1 cellular context compared by ENCODE assay signal in the genomic region with DNA sequence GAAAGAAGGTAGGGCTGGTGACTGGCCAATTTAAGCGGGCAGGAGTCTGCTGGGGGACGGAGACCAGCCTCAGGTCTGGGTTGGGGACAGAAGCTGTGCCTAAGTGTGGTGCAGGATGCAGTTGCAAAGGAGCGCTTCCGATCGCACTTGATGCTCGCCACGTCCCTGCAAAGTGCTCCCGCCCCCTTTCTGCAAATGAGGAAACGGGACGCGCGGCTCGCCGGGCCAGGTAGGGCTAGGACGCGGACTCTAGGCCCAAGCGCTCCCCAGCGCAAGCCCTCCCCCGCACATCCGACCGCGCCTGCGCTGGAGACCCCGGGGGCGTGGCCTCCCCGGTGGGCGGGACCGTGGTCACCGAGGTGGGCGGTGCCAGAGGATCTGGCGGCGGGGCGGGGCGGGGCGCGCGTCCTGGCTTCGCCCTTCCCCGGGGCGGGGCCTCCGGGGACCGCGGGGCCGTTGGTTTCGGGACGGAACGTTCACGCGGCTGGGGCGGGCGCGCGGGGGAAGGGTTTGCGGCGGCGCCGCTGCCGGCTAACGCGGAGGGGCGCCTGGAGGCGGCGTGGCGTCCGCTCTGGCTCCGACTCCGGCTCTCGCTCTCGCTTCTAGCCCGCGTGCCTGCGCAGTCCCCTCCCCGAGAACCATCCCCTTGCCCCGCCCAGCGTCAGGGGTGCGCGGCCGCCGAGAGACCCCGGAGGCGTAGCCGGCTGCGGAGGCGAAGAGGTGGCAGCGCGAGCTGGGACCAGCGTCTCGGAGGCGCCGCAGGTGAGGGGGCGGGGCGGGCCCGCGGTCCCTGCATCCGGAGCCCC.
A peak's percentile ranks its signal among the peaks of the same experiment; 100 is the strongest.
TF ChIP-seq lines count a peak whose summit lies in the region.

A gene (plus strand): TSS at position 513 of the 806 bp plus-strand sequence. CDS start 12,446 bp downstream, outside the sequence.

TF ChIP-seq in HepG2, 621 proteins besides CTCF, POLR2A, EP300 and RAD21 (continued from another document and continues in another):
- TF ChIP-seq, protein P1, sequence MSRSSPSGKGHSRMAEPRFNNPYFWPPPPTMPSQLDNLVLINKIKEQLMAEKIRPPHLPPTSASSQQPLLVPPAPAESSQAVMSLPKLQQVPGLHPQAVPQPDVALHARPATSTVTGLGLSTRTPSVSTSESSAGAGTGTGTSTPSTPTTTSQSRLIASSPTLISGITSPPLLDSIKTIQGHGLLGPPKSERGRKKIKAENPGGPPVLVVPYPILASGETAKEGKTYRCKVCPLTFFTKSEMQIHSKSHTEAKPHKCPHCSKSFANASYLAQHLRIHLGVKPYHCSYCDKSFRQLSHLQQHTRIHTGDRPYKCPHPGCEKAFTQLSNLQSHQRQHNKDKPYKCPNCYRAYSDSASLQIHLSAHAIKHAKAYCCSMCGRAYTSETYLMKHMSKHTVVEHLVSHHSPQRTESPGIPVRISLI (CRISPR knock-in tag; IDR thresholded peaks at IDR 0.05; ENCODE audit: borderline replicate concordance), result no peak
- TF ChIP-seq, protein P2, sequence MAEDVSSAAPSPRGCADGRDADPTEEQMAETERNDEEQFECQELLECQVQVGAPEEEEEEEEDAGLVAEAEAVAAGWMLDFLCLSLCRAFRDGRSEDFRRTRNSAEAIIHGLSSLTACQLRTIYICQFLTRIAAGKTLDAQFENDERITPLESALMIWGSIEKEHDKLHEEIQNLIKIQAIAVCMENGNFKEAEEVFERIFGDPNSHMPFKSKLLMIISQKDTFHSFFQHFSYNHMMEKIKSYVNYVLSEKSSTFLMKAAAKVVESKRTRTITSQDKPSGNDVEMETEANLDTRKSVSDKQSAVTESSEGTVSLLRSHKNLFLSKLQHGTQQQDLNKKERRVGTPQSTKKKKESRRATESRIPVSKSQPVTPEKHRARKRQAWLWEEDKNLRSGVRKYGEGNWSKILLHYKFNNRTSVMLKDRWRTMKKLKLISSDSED (CRISPR knock-in tag; IDR thresholded peaks at IDR 0.05), result no peak
- TF ChIP-seq NFE2L2 (IDR thresholded peaks at IDR 0.05; ENCODE audit: low read length) (no peak), RARG (CRISPR knock-in tag; IDR thresholded peaks at IDR 0.05; ENCODE audit: low read depth) (no peak), KLF9 (CRISPR knock-in tag; IDR thresholded peaks at IDR 0.05; ENCODE audit: low read depth) (no peak), ZNF3 (CRISPR knock-in tag; IDR thresholded peaks at IDR 0.05) (no peak), TEAD2 (CRISPR knock-in tag; IDR thresholded peaks at IDR 0.05) (no peak), CREM (IDR thresholded peaks at IDR 0.05) (no peak), CREM (CRISPR knock-in tag; IDR thresholded peaks at IDR 0.05) (no peak; the same call in 1 of the 2 replicates), AHR (CRISPR knock-in tag; IDR thresholded peaks at IDR 0.05) (peak; percentile 76; the same call in 1 of the 2 replicates), AGO2 (optimal IDR thresholded peaks at IDR 0.05; ENCODE audit: low read depth, low read length) (no peak), ZFAT (CRISPR knock-in tag; conservative IDR thresholded peaks at IDR 0.05) (no peak), ATF1 (CRISPR knock-in tag; IDR thresholded peaks at IDR 0.05) (no peak), FOSL1 (CRISPR knock-in tag; IDR thresholded peaks at IDR 0.05; ENCODE audit: borderline replicate concordance) (no peak), FOXK2 (IDR thresholded peaks at IDR 0.05) (no peak), MED1 (CRISPR knock-in tag; IDR thresholded peaks at IDR 0.05) (peak; percentile 69), ATM (IDR thresholded peaks at IDR 0.05; ENCODE audit: borderline replicate concordance) (no peak), HOXD1 (CRISPR knock-in tag; IDR thresholded peaks at IDR 0.05) (no peak), THYN1 (CRISPR knock-in tag; IDR thresholded peaks at IDR 0.05; ENCODE audit: borderline replicate concordance, low read depth) (no peak)
- TF ChIP-seq, protein P3, sequence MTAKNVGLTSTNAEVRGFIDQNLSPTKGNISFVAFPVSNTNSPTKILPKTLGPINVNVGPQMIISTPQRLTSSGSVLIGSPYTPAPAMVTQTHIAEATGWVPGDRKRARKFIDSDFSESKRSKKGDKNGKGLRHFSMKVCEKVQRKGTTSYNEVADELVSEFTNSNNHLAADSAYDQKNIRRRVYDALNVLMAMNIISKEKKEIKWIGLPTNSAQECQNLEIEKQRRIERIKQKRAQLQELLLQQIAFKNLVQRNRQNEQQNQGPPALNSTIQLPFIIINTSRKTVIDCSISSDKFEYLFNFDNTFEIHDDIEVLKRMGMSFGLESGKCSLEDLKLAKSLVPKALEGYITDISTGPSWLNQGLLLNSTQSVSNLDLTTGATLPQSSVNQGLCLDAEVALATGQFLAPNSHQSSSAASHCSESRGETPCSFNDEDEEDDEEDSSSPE (CRISPR knock-in tag; IDR thresholded peaks at IDR 0.05), result peak; percentile 57
- TF ChIP-seq, protein P4, sequence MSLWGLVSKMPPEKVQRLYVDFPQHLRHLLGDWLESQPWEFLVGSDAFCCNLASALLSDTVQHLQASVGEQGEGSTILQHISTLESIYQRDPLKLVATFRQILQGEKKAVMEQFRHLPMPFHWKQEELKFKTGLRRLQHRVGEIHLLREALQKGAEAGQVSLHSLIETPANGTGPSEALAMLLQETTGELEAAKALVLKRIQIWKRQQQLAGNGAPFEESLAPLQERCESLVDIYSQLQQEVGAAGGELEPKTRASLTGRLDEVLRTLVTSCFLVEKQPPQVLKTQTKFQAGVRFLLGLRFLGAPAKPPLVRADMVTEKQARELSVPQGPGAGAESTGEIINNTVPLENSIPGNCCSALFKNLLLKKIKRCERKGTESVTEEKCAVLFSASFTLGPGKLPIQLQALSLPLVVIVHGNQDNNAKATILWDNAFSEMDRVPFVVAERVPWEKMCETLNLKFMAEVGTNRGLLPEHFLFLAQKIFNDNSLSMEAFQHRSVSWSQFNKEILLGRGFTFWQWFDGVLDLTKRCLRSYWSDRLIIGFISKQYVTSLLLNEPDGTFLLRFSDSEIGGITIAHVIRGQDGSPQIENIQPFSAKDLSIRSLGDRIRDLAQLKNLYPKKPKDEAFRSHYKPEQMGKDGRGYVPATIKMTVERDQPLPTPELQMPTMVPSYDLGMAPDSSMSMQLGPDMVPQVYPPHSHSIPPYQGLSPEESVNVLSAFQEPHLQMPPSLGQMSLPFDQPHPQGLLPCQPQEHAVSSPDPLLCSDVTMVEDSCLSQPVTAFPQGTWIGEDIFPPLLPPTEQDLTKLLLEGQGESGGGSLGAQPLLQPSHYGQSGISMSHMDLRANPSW (CRISPR knock-in tag; IDR thresholded peaks at IDR 0.05; ENCODE audit: borderline replicate concordance), result no peak
- TF ChIP-seq, protein P5, sequence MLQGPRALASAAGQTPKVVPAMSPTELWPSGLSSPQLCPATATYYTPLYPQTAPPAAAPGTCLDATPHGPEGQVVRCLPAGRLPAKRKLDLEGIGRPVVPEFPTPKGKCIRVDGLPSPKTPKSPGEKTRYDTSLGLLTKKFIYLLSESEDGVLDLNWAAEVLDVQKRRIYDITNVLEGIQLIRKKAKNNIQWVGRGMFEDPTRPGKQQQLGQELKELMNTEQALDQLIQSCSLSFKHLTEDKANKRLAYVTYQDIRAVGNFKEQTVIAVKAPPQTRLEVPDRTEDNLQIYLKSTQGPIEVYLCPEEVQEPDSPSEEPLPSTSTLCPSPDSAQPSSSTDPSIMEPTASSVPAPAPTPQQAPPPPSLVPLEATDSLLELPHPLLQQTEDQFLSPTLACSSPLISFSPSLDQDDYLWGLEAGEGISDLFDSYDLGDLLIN (CRISPR knock-in tag; IDR thresholded peaks at IDR 0.05; ENCODE audit: borderline replicate concordance), result no peak
- TF ChIP-seq, protein P6, sequence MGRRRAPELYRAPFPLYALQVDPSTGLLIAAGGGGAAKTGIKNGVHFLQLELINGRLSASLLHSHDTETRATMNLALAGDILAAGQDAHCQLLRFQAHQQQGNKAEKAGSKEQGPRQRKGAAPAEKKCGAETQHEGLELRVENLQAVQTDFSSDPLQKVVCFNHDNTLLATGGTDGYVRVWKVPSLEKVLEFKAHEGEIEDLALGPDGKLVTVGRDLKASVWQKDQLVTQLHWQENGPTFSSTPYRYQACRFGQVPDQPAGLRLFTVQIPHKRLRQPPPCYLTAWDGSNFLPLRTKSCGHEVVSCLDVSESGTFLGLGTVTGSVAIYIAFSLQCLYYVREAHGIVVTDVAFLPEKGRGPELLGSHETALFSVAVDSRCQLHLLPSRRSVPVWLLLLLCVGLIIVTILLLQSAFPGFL (CRISPR knock-in tag; IDR thresholded peaks at IDR 0.05), result no peak
- TF ChIP-seq, protein P7, sequence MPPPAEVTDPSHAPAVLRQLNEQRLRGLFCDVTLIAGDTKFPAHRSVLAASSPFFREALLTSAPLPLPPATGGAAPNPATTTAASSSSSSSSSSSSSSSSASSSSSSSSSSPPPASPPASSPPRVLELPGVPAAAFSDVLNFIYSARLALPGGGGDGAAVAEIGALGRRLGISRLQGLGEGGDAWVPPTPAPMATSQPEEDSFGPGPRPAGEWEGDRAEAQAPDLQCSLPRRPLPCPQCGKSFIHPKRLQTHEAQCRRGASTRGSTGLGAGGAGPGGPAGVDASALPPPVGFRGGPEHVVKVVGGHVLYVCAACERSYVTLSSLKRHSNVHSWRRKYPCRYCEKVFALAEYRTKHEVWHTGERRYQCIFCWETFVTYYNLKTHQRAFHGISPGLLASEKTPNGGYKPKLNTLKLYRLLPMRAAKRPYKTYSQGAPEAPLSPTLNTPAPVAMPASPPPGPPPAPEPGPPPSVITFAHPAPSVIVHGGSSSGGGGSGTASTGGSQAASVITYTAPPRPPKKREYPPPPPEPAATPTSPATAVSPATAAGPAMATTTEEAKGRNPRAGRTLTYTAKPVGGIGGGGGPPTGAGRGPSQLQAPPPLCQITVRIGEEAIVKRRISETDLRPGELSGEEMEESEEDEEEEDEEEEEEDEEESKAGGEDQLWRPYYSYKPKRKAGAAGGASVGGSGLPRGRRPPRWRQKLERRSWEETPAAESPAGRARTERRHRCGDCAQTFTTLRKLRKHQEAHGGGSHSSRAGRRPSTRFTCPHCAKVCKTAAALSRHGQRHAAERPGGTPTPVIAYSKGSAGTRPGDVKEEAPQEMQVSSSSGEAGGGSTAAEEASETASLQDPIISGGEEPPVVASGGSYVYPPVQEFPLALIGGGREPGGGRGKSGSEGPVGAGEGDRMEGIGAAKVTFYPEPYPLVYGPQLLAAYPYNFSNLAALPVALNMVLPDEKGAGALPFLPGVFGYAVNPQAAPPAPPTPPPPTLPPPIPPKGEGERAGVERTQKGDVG (CRISPR knock-in tag; IDR thresholded peaks at IDR 0.05; ENCODE audit: borderline replicate concordance), result no peak; the same call in 1 of the 2 replicates
- TF ChIP-seq, protein P8, sequence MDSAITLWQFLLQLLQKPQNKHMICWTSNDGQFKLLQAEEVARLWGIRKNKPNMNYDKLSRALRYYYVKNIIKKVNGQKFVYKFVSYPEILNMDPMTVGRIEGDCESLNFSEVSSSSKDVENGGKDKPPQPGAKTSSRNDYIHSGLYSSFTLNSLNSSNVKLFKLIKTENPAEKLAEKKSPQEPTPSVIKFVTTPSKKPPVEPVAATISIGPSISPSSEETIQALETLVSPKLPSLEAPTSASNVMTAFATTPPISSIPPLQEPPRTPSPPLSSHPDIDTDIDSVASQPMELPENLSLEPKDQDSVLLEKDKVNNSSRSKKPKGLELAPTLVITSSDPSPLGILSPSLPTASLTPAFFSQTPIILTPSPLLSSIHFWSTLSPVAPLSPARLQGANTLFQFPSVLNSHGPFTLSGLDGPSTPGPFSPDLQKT (CRISPR knock-in tag; IDR thresholded peaks at IDR 0.05; ENCODE audit: borderline replicate concordance), result no peak
- TF ChIP-seq, protein P9, sequence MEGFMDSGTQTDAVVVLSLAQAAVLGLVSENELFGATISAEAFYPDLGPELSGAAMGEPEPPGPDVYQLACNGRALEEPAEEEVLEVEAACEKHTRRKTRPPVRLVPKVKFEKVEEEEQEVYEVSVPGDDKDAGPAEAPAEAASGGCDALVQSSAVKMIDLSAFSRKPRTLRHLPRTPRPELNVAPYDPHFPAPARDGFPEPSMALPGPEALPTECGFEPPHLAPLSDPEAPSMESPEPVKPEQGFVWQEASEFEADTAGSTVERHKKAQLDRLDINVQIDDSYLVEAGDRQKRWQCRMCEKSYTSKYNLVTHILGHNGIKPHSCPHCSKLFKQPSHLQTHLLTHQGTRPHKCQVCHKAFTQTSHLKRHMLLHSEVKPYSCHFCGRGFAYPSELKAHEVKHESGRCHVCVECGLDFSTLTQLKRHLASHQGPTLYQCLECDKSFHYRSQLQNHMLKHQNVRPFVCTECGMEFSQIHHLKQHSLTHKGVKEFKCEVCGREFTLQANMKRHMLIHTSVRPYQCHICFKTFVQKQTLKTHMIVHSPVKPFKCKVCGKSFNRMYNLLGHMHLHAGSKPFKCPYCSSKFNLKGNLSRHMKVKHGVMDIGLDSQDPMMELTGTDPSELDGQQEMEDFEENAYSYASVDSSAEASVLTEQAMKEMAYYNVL (CRISPR knock-in tag; IDR thresholded peaks at IDR 0.05; ENCODE audit: borderline replicate concordance), result peak; percentile 62
- TF ChIP-seq, protein P10, sequence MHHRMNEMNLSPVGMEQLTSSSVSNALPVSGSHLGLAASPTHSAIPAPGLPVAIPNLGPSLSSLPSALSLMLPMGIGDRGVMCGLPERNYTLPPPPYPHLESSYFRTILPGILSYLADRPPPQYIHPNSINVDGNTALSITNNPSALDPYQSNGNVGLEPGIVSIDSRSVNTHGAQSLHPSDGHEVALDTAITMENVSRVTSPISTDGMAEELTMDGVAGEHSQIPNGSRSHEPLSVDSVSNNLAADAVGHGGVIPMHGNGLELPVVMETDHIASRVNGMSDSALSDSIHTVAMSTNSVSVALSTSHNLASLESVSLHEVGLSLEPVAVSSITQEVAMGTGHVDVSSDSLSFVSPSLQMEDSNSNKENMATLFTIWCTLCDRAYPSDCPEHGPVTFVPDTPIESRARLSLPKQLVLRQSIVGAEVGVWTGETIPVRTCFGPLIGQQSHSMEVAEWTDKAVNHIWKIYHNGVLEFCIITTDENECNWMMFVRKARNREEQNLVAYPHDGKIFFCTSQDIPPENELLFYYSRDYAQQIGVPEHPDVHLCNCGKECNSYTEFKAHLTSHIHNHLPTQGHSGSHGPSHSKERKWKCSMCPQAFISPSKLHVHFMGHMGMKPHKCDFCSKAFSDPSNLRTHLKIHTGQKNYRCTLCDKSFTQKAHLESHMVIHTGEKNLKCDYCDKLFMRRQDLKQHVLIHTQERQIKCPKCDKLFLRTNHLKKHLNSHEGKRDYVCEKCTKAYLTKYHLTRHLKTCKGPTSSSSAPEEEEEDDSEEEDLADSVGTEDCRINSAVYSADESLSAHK (CRISPR knock-in tag; IDR thresholded peaks at IDR 0.05; ENCODE audit: borderline replicate concordance), result no peak
